Comparison of ENCODE assay signal across 8 cellular contexts in genomic region chr12:67269632-67270578, GRCh38. TPM values are rescaled to one million over a fixed set of nuclear protein-coding genes. Genes with fewer than 3 reads are reported as not detected.
DNase-seq lines count a peak whose midpoint lies in the region; ATAC-seq and TF ChIP-seq lines count a peak whose summit lies in the region.

No MANE protein-coding gene starts in this region.

- H3K36me3 ChIP-seq in naive thymus-derived CD4-positive, alpha-beta T cell (ENCODE audit: control insufficient read depth in 2 of 3, insufficient read depth in 3 of 3, low read length in 3 of 3): peaks cover 0 to 5% (median 0%) of the 10 kb centered on the region in 3 experiments

- peaks cover 30 to 32% of the 10 kb centered on the region in 2 donors for H3K4me1 ChIP-seq in naive thymus-derived CD4-positive, alpha-beta T cell (ENCODE audit: control insufficient read depth in 2 of 2, insufficient read depth in 2 of 2, low read length in 2 of 2)

- H3K4me1 Mint-ChIP-seq in naive thymus-derived CD4-positive, alpha-beta T cell: peaks cover 30 to 64% (median 60%) of the 10 kb centered on the region in 7 donors

- TF ChIP-seq POLR2A in erythroblast (IDR thresholded peaks at IDR 0.05; ENCODE audit: low read length): no peak

- POLR2A ChIA-PET in naive thymus-derived CD4-positive, alpha-beta T cell (lab: Charles Lee): interaction anchor here (0.7 to 2.7 kb wide), 21 partner anchors 9 to 1538 kb away, joined by 3 to 19 read pairs (median 4); partner anchors contain the start of genes DYRK2, HELB, MDM2 and TMBIM4

- peak; percentile 8 for ATAC-seq in GM18519 (IDR thresholded peaks at IDR 0.05; ENCODE audit: low FRiP score, unreplicated experiment)
- peak; percentile 6 for ATAC-seq in HG03097 (IDR thresholded peaks at IDR 0.05; ENCODE audit: low FRiP score, unreplicated experiment)
- ATAC-seq in naive thymus-derived CD4-positive, alpha-beta T cell: no peak

- intact Hi-C loops in naive thymus-derived CD4-positive, alpha-beta T cell (cut with micrococcal nuclease): loop anchor here (1.0 to 10.0 kb wide), 28 partner anchors 15 to 1885 kb away; partner anchors contain the start of genes HELB (in 2 of the 2), NUP107 (in 2 of the 2), RAP1B (in 2 of the 2) and LLPH (in 1 of the 2)

- peaks cover 0 to 3% (median 0%) of the 10 kb centered on the region in 11 donors for H3K9me3 Mint-ChIP-seq in naive thymus-derived CD4-positive, alpha-beta T cell

- peak; percentile 44 for DNase-seq in ACHN
- DNase-seq in NCI-H69 (lab: John Stamatoyannopoulos, UW): peak; percentile 73
- peak; percentile 27 for DNase-seq in activated T-cell treated with anti-CD3 and anti-CD28 coated beads for 1 hour (ENCODE audit: low read depth)
- DNase-seq in erythroblast (lab: John Stamatoyannopoulos, UW): peak; percentile 75 to 81
- DNase-seq in naive thymus-derived CD4-positive, alpha-beta T cell: peak; percentile 33 to 65 (median 55)
- peak; percentile 18 to 73 (median 57) for DNase-seq in stimulated activated naive CD4-positive, alpha-beta T cell (lab: John Stamatoyannopoulos, UW)

- peak overlapping the region; percentile 80 to 99 (median 95) for H3K4me3 Mint-ChIP-seq in naive thymus-derived CD4-positive, alpha-beta T cell

- peak overlapping the region; percentile 91 for H3K27ac ChIP-seq in naive thymus-derived CD4-positive, alpha-beta T cell (ENCODE audit: low read depth, low read length)

- H3K36me3 Mint-ChIP-seq in naive thymus-derived CD4-positive, alpha-beta T cell: peaks cover 0 to 10% (median 0%) of the 10 kb centered on the region in 5 donors

- H3K27me3 ChIP-seq in naive thymus-derived CD4-positive, alpha-beta T cell (ENCODE audit: control insufficient read depth in 2 of 2, insufficient read depth in 2 of 2, low read length in 2 of 2): no peaks in the 10 kb centered on the region

- CTCF ChIA-PET in naive thymus-derived CD4-positive, alpha-beta T cell (lab: Charles Lee): interaction anchor here (0.7 to 1.1 kb wide), 2 partner anchors 172 to 360 kb away, joined by 3 read pairs; no protein-coding TSS in a partner anchor

- no peaks in the 10 kb centered on the region for H3K9me3 ChIP-seq in naive thymus-derived CD4-positive, alpha-beta T cell (ENCODE audit: control insufficient read depth in 2 of 3, low read length in 3 of 3)

- H3K4me3 ChIP-seq in naive thymus-derived CD4-positive, alpha-beta T cell (ENCODE audit: low read length): peak overlapping the region; percentile 69

- no peaks in the 10 kb centered on the region for H3K27me3 Mint-ChIP-seq in naive thymus-derived CD4-positive, alpha-beta T cell

- in situ Hi-C loops in ACHN (cut with HindIII; ENCODE audit: low pct_ligation_motif_present, low pct_unique_long_range_greater_than_20kb, low sequenced_read_pairs): no loop called here

- peak overlapping the region; percentile 97 to 100 (median 99) for H3K27ac Mint-ChIP-seq in naive thymus-derived CD4-positive, alpha-beta T cell

RNA-seq across cellular contexts. Expression of gene CAND1, which starts 0.7 kb away (rescaled TPM):
- 100 to 1,000 TPM in 3 of 5 experiments, 10 to 100 TPM in 2; 83.2 to 160 (median 111) TPM for total RNA-seq in naive thymus-derived CD4-positive, alpha-beta T cell
- 10 to 100 TPM; 54.8 to 63.8 TPM for polyA plus RNA-seq in naive thymus-derived CD4-positive, alpha-beta T cell

Comparison
In these comparisons a context has a peak if more than half of its experiments do, and no peak if none do; other contexts are left out.
1. DNase-seq: peak in every context shown above with its lines; median percentile 78 in erythroblast; 73 in NCI-H69; 57 in stimulated activated naive CD4-positive, alpha-beta T cell; 55 in naive thymus-derived CD4-positive, alpha-beta T cell; 44 in ACHN; 27 in activated T-cell treated with anti-CD3 and anti-CD28 coated beads for 1 hour.